Comparison of ENCODE assay signal across 2 cellular contexts in the genomic region with DNA sequence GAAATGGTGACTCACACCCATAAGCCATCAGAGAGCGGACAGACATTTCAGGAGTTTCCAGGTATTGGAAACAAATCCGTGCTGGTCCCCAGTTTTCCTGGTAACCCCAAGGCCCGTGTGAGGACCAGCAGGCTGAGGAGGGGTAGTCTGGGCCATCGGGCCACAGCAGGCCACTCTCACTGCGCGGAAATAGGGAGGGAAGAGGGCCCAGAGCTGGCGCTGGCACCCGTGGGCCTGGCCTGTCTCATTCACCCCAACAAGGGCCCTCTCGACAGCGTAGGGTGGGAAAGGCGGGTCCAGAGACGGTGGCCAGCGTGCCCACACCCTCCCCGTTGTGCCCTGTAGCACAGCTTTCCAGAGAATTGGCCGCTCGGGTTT.
TF ChIP-seq lines count a peak whose summit lies in the region.

No MANE protein-coding gene starts in this region.

TF ChIP-seq in SK-N-SH treated with all-trans-retinoic acid at 6 μM for 48 hours, 23 proteins besides CTCF, POLR2A, EP300 and RAD21:
- TF ChIP-seq, protein P1, sequence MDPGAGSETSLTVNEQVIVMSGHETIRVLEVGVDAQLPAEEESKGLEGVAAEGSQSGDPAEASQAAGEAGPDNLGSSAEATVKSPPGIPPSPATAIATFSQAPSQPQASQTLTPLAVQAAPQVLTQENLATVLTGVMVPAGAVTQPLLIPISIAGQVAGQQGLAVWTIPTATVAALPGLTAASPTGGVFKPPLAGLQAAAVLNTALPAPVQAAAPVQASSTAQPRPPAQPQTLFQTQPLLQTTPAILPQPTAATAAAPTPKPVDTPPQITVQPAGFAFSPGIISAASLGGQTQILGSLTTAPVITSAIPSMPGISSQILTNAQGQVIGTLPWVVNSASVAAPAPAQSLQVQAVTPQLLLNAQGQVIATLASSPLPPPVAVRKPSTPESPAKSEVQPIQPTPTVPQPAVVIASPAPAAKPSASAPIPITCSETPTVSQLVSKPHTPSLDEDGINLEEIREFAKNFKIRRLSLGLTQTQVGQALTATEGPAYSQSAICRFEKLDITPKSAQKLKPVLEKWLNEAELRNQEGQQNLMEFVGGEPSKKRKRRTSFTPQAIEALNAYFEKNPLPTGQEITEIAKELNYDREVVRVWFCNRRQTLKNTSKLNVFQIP (CRISPR knock-in tag; IDR thresholded peaks at IDR 0.05; ENCODE audit: borderline replicate concordance, low read depth) = no peak
- TF ChIP-seq ZNF8 (CRISPR knock-in tag; IDR thresholded peaks at IDR 0.05) (no peak), GLIS3 (CRISPR knock-in tag; IDR thresholded peaks at IDR 0.05) (no peak), ARNTL (CRISPR knock-in tag; IDR thresholded peaks at IDR 0.05; ENCODE audit: borderline replicate concordance, low read depth) (no peak)
- TF ChIP-seq, protein P2, sequence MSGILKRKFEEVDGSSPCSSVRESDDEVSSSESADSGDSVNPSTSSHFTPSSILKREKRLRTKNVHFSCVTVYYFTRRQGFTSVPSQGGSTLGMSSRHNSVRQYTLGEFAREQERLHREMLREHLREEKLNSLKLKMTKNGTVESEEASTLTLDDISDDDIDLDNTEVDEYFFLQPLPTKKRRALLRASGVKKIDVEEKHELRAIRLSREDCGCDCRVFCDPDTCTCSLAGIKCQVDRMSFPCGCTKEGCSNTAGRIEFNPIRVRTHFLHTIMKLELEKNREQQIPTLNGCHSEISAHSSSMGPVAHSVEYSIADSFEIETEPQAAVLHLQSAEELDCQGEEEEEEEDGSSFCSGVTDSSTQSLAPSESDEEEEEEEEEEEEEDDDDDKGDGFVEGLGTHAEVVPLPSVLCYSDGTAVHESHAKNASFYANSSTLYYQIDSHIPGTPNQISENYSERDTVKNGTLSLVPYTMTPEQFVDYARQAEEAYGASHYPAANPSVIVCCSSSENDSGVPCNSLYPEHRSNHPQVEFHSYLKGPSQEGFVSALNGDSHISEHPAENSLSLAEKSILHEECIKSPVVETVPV (CRISPR knock-in tag; IDR thresholded peaks at IDR 0.05) = no peak
- TF ChIP-seq, protein P3, sequence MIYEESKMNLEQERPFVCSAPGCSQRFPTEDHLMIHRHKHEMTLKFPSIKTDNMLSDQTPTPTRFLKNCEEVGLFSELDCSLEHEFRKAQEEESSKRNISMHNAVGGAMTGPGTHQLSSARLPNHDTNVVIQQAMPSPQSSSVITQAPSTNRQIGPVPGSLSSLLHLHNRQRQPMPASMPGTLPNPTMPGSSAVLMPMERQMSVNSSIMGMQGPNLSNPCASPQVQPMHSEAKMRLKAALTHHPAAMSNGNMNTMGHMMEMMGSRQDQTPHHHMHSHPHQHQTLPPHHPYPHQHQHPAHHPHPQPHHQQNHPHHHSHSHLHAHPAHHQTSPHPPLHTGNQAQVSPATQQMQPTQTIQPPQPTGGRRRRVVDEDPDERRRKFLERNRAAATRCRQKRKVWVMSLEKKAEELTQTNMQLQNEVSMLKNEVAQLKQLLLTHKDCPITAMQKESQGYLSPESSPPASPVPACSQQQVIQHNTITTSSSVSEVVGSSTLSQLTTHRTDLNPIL (CRISPR knock-in tag; IDR thresholded peaks at IDR 0.05; ENCODE audit: low read depth) = no peak

TF ChIP-seq in SK-N-SH, 30 proteins besides CTCF, POLR2A, EP300 and RAD21 (continued from another document):
- TF ChIP-seq, protein P4, sequence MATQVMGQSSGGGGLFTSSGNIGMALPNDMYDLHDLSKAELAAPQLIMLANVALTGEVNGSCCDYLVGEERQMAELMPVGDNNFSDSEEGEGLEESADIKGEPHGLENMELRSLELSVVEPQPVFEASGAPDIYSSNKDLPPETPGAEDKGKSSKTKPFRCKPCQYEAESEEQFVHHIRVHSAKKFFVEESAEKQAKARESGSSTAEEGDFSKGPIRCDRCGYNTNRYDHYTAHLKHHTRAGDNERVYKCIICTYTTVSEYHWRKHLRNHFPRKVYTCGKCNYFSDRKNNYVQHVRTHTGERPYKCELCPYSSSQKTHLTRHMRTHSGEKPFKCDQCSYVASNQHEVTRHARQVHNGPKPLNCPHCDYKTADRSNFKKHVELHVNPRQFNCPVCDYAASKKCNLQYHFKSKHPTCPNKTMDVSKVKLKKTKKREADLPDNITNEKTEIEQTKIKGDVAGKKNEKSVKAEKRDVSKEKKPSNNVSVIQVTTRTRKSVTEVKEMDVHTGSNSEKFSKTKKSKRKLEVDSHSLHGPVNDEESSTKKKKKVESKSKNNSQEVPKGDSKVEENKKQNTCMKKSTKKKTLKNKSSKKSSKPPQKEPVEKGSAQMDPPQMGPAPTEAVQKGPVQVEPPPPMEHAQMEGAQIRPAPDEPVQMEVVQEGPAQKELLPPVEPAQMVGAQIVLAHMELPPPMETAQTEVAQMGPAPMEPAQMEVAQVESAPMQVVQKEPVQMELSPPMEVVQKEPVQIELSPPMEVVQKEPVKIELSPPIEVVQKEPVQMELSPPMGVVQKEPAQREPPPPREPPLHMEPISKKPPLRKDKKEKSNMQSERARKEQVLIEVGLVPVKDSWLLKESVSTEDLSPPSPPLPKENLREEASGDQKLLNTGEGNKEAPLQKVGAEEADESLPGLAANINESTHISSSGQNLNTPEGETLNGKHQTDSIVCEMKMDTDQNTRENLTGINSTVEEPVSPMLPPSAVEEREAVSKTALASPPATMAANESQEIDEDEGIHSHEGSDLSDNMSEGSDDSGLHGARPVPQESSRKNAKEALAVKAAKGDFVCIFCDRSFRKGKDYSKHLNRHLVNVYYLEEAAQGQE (IDR thresholded peaks at IDR 0.05; ENCODE audit: low read depth, low read length) = no peak
- TF ChIP-seq TCF12 (IDR thresholded peaks at IDR 0.05) = no peak
- TF ChIP-seq SIN3A (IDR thresholded peaks at IDR 0.05; ENCODE audit: borderline replicate concordance, low read depth, low read length) = no peak
- no peak for TF ChIP-seq MXI1 (IDR thresholded peaks at IDR 0.05; ENCODE audit: low read depth, low read length)
- TF ChIP-seq FOSL2 (IDR thresholded peaks at IDR 0.05; ENCODE audit: borderline replicate concordance, low read depth) = no peak
- TF ChIP-seq, protein P5, sequence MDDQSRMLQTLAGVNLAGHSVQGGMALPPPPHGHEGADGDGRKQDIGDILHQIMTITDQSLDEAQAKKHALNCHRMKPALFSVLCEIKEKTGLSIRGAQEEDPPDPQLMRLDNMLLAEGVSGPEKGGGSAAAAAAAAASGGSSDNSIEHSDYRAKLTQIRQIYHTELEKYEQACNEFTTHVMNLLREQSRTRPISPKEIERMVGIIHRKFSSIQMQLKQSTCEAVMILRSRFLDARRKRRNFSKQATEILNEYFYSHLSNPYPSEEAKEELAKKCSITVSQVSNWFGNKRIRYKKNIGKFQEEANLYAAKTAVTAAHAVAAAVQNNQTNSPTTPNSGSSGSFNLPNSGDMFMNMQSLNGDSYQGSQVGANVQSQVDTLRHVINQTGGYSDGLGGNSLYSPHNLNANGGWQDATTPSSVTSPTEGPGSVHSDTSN (IDR thresholded peaks at IDR 0.05) = no peak
- TF ChIP-seq, protein P6, sequence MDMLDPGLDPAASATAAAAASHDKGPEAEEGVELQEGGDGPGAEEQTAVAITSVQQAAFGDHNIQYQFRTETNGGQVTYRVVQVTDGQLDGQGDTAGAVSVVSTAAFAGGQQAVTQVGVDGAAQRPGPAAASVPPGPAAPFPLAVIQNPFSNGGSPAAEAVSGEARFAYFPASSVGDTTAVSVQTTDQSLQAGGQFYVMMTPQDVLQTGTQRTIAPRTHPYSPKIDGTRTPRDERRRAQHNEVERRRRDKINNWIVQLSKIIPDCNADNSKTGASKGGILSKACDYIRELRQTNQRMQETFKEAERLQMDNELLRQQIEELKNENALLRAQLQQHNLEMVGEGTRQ (IDR thresholded peaks at IDR 0.05; ENCODE audit: borderline replicate concordance, low read depth, low read length) = no peak
- no peak for TF ChIP-seq RCOR1 (IDR thresholded peaks at IDR 0.05; ENCODE audit: low read length)
- no peak for TF ChIP-seq RXRA (IDR thresholded peaks at IDR 0.05; ENCODE audit: borderline replicate concordance, low read depth)
- TF ChIP-seq TEAD4 (IDR thresholded peaks at IDR 0.05; ENCODE audit: borderline replicate concordance, insufficient read depth) = no peak
- TF ChIP-seq, protein P7, sequence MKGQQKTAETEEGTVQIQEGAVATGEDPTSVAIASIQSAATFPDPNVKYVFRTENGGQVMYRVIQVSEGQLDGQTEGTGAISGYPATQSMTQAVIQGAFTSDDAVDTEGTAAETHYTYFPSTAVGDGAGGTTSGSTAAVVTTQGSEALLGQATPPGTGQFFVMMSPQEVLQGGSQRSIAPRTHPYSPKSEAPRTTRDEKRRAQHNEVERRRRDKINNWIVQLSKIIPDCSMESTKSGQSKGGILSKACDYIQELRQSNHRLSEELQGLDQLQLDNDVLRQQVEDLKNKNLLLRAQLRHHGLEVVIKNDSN (IDR thresholded peaks at IDR 0.05; ENCODE audit: borderline replicate concordance, low read depth) = no peak
- TF ChIP-seq FOXJ3 (CRISPR knock-in tag; IDR thresholded peaks at IDR 0.05) = no peak
- TF ChIP-seq, protein P8, sequence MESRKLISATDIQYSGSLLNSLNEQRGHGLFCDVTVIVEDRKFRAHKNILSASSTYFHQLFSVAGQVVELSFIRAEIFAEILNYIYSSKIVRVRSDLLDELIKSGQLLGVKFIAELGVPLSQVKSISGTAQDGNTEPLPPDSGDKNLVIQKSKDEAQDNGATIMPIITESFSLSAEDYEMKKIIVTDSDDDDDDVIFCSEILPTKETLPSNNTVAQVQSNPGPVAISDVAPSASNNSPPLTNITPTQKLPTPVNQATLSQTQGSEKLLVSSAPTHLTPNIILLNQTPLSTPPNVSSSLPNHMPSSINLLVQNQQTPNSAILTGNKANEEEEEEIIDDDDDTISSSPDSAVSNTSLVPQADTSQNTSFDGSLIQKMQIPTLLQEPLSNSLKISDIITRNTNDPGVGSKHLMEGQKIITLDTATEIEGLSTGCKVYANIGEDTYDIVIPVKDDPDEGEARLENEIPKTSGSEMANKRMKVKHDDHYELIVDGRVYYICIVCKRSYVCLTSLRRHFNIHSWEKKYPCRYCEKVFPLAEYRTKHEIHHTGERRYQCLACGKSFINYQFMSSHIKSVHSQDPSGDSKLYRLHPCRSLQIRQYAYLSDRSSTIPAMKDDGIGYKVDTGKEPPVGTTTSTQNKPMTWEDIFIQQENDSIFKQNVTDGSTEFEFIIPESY (IDR thresholded peaks at IDR 0.05; ENCODE audit: borderline replicate concordance, low read depth) = no peak
- TF ChIP-seq RFX5 (IDR thresholded peaks at IDR 0.05; ENCODE audit: low read length) = no peak
- TF ChIP-seq MEF2A (IDR thresholded peaks at IDR 0.05; ENCODE audit: borderline replicate concordance, low read depth) = no peak
- no peak for TF ChIP-seq YY1 (IDR thresholded peaks at IDR 0.05; ENCODE audit: low read depth)
- TF ChIP-seq JUND (IDR thresholded peaks at IDR 0.05) = no peak
